In genomic region chr3:141421639-141422319, GRCh38 we compare ENCODE assay signal across 11 cellular contexts. TPM values are rescaled to one million over a fixed set of nuclear protein-coding genes. Genes with fewer than 3 reads are reported as not detected.
DNase-seq lines count a peak whose midpoint lies in the region; ATAC-seq, FAIRE-seq and TF ChIP-seq lines count a peak whose summit lies in the region.
"Had no signal": no experiment of that assay in that cellular context is flagged by ENCODE, and none has a peak within 500 bp of the region (broad histone marks: within the 10 kb centered on the region; RNA-seq: fewer than 3 reads in every experiment).

No MANE protein-coding gene starts in this region.

- TF ChIP-seq CTCF in MM.1S (IDR thresholded peaks at IDR 0.05; ENCODE audit: low read length): no peak
- no peak for TF ChIP-seq CTCF in pancreas (IDR thresholded peaks at IDR 0.05)

- H3K4me2 ChIP-seq in MM.1S (ENCODE audit: low read depth, low read length): peak overlapping the region; percentile 19; the same call in 1 of the 2 replicates

- no peaks in the 10 kb centered on the region for H3K27me3 Mint-ChIP-seq in central memory CD8-positive, alpha-beta T cell
- H3K27me3 Mint-ChIP-seq in immature natural killer cell (ENCODE audit: low read depth in 3 of 3): peaks cover 0 to 3% (median 0%) of the 10 kb centered on the region in 3 donors
- no peaks in the 10 kb centered on the region for H3K27me3 Mint-ChIP-seq in naive thymus-derived CD8-positive, alpha-beta T cell

- H3K27ac ChIP-seq in MM.1S (ENCODE audit: low read length) (peak overlapping the region; percentile 44; the same call in 1 of the 2 replicates), mesodermal cell (ENCODE audit: low read depth, low read length, severe bottlenecking) (peak overlapping the region; percentile 67), pancreas (peak overlapping the region in 1 of 4 donors; percentile 8)

- DNase-seq in EH (ENCODE audit: low read depth) (peak; percentile 92), MM.1S (no peak), immature natural killer cell (no peak), pancreas (no peak)
- no peak for DNase-seq in central memory CD8-positive, alpha-beta T cell (ENCODE audit: low spot score in 2 of 2)
- DNase-seq in naive thymus-derived CD8-positive, alpha-beta T cell: no peak
- DNase-seq: aorta, NCI-H524 had no signal

- no peaks in the 10 kb centered on the region for H3K9me3 ChIP-seq in MM.1S (replicated peaks; ENCODE audit: insufficient read depth, low read length)
- no peaks in the 10 kb centered on the region for H3K9me3 ChIP-seq in mesodermal cell (ENCODE audit: control insufficient read depth, low read length)
- H3K9me3 ChIP-seq in pancreas: no peaks in the 10 kb centered on the region

- peaks cover 41% of the 10 kb centered on the region for H3K36me3 Mint-ChIP-seq in central memory CD8-positive, alpha-beta T cell (ENCODE audit: insufficient read depth)
- peaks cover 5 to 21% (median 12%) of the 10 kb centered on the region in 3 donors for H3K36me3 Mint-ChIP-seq in immature natural killer cell
- H3K36me3 Mint-ChIP-seq in naive thymus-derived CD8-positive, alpha-beta T cell: peaks cover 0 to 37% (median 23%) of the 10 kb centered on the region in 3 donors

- H3K9me3 Mint-ChIP-seq in central memory CD8-positive, alpha-beta T cell: no peaks in the 10 kb centered on the region
- no peaks in the 10 kb centered on the region for H3K9me3 Mint-ChIP-seq in immature natural killer cell
- H3K9me3 Mint-ChIP-seq in naive thymus-derived CD8-positive, alpha-beta T cell: no peaks in the 10 kb centered on the region

- peaks cover 98% of the 10 kb centered on the region for H3F3A ChIP-seq in MM.1S (ENCODE audit: insufficient read depth, low read length)

- WGBS in mesodermal cell (ENCODE audit: insufficient coverage in 2 of 2), 2 experiments: 81 to 84% methylated on average over 2 to 5 of the region's 5 CpGs
- WGBS in pancreas, 2 donors: 96 to 97% methylated on average over 5 of the region's 5 CpGs

- peaks cover 100% of the 10 kb centered on the region for H3K79me2 ChIP-seq in MM.1S (ENCODE audit: low read length)

- no peak overlapping the region for H2AFZ ChIP-seq in MM.1S (ENCODE audit: low read length)

- H3K27me3 ChIP-seq in MM.1S (replicated peaks; ENCODE audit: insufficient read depth, low read length) (no peaks in the 10 kb centered on the region), pancreas (no peaks in the 10 kb centered on the region)

- H3K4me1 ChIP-seq in MM.1S (ENCODE audit: low read length) (peaks cover 87% of the 10 kb centered on the region), mesodermal cell (ENCODE audit: control insufficient read depth, insufficient read depth, low read length, poor library complexity, severe bottlenecking) (peaks cover 16% of the 10 kb centered on the region), pancreas (peaks cover 17 to 21% (median 17%) of the 10 kb centered on the region in 3 donors)

- peak overlapping the region; percentile 56 for H3K27ac Mint-ChIP-seq in central memory CD8-positive, alpha-beta T cell (ENCODE audit: low read depth)
- H3K27ac Mint-ChIP-seq in immature natural killer cell: peak overlapping the region in 1 of 6 donors; percentile 23
- H3K27ac Mint-ChIP-seq in naive thymus-derived CD8-positive, alpha-beta T cell: peak overlapping the region in 4 of 10 donors; percentile 36 to 70 (median 52)

- intact Hi-C loops in pancreas (cut with DNase I): no loop called here

- H3K9ac ChIP-seq in MM.1S (ENCODE audit: low read length): peak overlapping the region; percentile 0; the same call in 1 of the 2 replicates

- H3K4me3 ChIP-seq in MM.1S (ENCODE audit: low read length) (no peak overlapping the region), mesodermal cell (ENCODE audit: extremely low read depth, insufficient read depth, low read length, poor library complexity, severe bottlenecking) (no peak overlapping the region), pancreas (no peak overlapping the region)

- no peak for FAIRE-seq in pancreas (lab: Jason Lieb, UNC)
- FAIRE-seq: frontal cortex had no signal

- POLR2A ChIA-PET in naive thymus-derived CD8-positive, alpha-beta T cell (lab: Charles Lee): no interaction called here

- H3K4me3 Mint-ChIP-seq in central memory CD8-positive, alpha-beta T cell: peak overlapping the region; percentile 8
- no peak overlapping the region for H3K4me3 Mint-ChIP-seq in immature natural killer cell
- no peak overlapping the region for H3K4me3 Mint-ChIP-seq in naive thymus-derived CD8-positive, alpha-beta T cell

- H3K36me3 ChIP-seq in MM.1S (replicated peaks; ENCODE audit: insufficient read depth, low read length) (peaks cover 45% of the 10 kb centered on the region), mesodermal cell (ENCODE audit: control insufficient read depth, insufficient read depth, low read length) (peaks cover 25% of the 10 kb centered on the region), pancreas (no peaks in the 10 kb centered on the region)

- H3K9me2 ChIP-seq in MM.1S (replicated peaks; ENCODE audit: insufficient read depth, low read length): no peaks in the 10 kb centered on the region

- peaks cover 79% of the 10 kb centered on the region for H3K4me1 Mint-ChIP-seq in central memory CD8-positive, alpha-beta T cell
- peaks cover 28 to 67% of the 10 kb centered on the region in 2 donors for H3K4me1 Mint-ChIP-seq in immature natural killer cell
- H3K4me1 Mint-ChIP-seq in naive thymus-derived CD8-positive, alpha-beta T cell: peaks cover 25 to 60% (median 37%) of the 10 kb centered on the region in 4 donors

- no peak for ATAC-seq in central memory CD8-positive, alpha-beta T cell (replicated peaks; ENCODE audit: extremely low read depth, poor library complexity, severe bottlenecking)
- no peak for ATAC-seq in naive thymus-derived CD8-positive, alpha-beta T cell
- ATAC-seq in pancreas (no peak), HG03520 (IDR thresholded peaks at IDR 0.05; ENCODE audit: unreplicated experiment) (no peak)

- H4K20me1 ChIP-seq in MM.1S (ENCODE audit: insufficient read depth, low read length): peaks cover 88% of the 10 kb centered on the region

RNA-seq across cellular contexts. Expression of gene ZBTB38, which starts 53.5 kb away (rescaled TPM):
- 37.0 TPM for polyA plus RNA-seq in mesodermal cell (2013, experiment 1 of 2)
- 34.1 TPM for polyA plus RNA-seq in mesodermal cell (2013, experiment 2 of 2)
- polyA plus RNA-seq in immature natural killer cell: 10 to 100 TPM; 31.4 to 98.7 (median 68.1) TPM
- total RNA-seq in naive thymus-derived CD8-positive, alpha-beta T cell: 10 to 100 TPM; 48.3 to 49.7 TPM
- 100 to 1,000 TPM in 1 of 3 donors, 10 to 100 TPM in 2; 56.5 to 118 (median 60.8) TPM for polyA plus RNA-seq in naive thymus-derived CD8-positive, alpha-beta T cell
- 10 to 100 TPM; 29.4 to 46.8 (median 31.7) TPM for total RNA-seq in pancreas
- 10 to 100 TPM in 1 of 2 donors, 1 to 10 TPM in 1; 5.7 to 11.2 TPM for polyA plus RNA-seq in pancreas
